In genomic region chrX:154327026-154327820, GRCh38 we compare ENCODE assay signal across 14 cellular contexts. TPM values are rescaled to one million over a fixed set of nuclear protein-coding genes. Genes with fewer than 3 reads are reported as not detected.
DNase-seq lines count a peak whose midpoint lies in the region; ATAC-seq and TF ChIP-seq lines count a peak whose summit lies in the region.
"Had no signal": no experiment of that assay in that cellular context is flagged by ENCODE, and none has a peak within 500 bp of the region (broad histone marks: within the 10 kb centered on the region; RNA-seq: fewer than 3 reads in every experiment).

No MANE protein-coding gene starts in this region.

- H3K9me3 ChIP-seq in thyroid gland (no peaks in the 10 kb centered on the region), sigmoid colon (no peaks in the 10 kb centered on the region)

- WGBS in thyroid gland, 2 donors: 33 to 38% methylated on average over 8 to 9 of the region's 11 CpGs
- WGBS in sigmoid colon, 2 donors: 15 to 36% methylated on average over 11 of the region's 11 CpGs

- no peak overlapping the region for H3K4me3 ChIP-seq in thyroid gland (replicated peaks in 1 of 3)
- H3K4me3 ChIP-seq in sigmoid colon: no peak overlapping the region
- H3K4me3 ChIP-seq: hepatocyte had no signal

- TF ChIP-seq POLR2A in thyroid gland (IDR thresholded peaks at IDR 0.05) (no peak), sigmoid colon (IDR thresholded peaks at IDR 0.05) (no peak)

- peaks cover 41% of the 10 kb centered on the region for H3K4me1 Mint-ChIP-seq in activated T-cell treated with anti-CD3 and anti-CD28 coated beads, Interleukin-2, amount 50 U/mL, for 4 hours (ENCODE audit: low read depth)
- peaks cover 53% of the 10 kb centered on the region for H3K4me1 Mint-ChIP-seq in nephron progenitor cell

- H3K27ac Mint-ChIP-seq in nephron progenitor cell: no peak overlapping the region

- TF ChIP-seq CTCF in thyroid gland (IDR thresholded peaks at IDR 0.05) (no peak), nephron progenitor cell (IDR thresholded peaks at IDR 0.05) (no peak), sigmoid colon (IDR thresholded peaks at IDR 0.05) (no peak)

- H3K4me1 ChIP-seq in thyroid gland: peaks cover 4 to 24% of the 10 kb centered on the region in 2 donors
- peaks cover 0 to 14% (median 1%) of the 10 kb centered on the region in 4 donors for H3K4me1 ChIP-seq in sigmoid colon

- H3K27me3 ChIP-seq in thyroid gland (no peaks in the 10 kb centered on the region), sigmoid colon (no peaks in the 10 kb centered on the region)
- H3K27me3 ChIP-seq: hepatocyte had no signal

- H3K36me3 ChIP-seq in thyroid gland (no peaks in the 10 kb centered on the region), sigmoid colon (no peaks in the 10 kb centered on the region)

- no peaks in the 10 kb centered on the region for H3K27me3 Mint-ChIP-seq in activated T-cell treated with anti-CD3 and anti-CD28 coated beads, Interleukin-2, amount 50 U/mL, for 4 hours (ENCODE audit: low read depth)
- peaks cover 17% of the 10 kb centered on the region for H3K27me3 Mint-ChIP-seq in nephron progenitor cell (ENCODE audit: low read depth, poor library complexity)

- H3K36me3 Mint-ChIP-seq in activated T-cell treated with anti-CD3 and anti-CD28 coated beads, Interleukin-2, amount 50 U/mL, for 4 hours (ENCODE audit: insufficient read depth): no peaks in the 10 kb centered on the region
- no peaks in the 10 kb centered on the region for H3K36me3 Mint-ChIP-seq in nephron progenitor cell (ENCODE audit: low read depth)

- peak; percentile 25 for DNase-seq in activated naive CD4-positive, alpha-beta T cell treated with Interleukin-2 at 50 U/mL for 16 hours
- DNase-seq in activated naive CD4-positive, alpha-beta T cell treated with anti-CD3 and anti-CD28 coated beads, Interleukin-2, amount 50 U/mL, for 16 hours: no peak
- DNase-seq in activated T-cell treated with anti-CD3 and anti-CD28 coated beads, Interleukin-2, amount 50 U/mL, for 4 hours: no peak
- DNase-seq in Right ventricle myocardium superior: no peak
- peak; percentile 41 for DNase-seq in thyroid gland
- no peak for DNase-seq in nephron progenitor cell
- DNase-seq in sigmoid colon: no peak
- DNase-seq in NCI-H510A (lab: John Stamatoyannopoulos, UW): no peak
- DNase-seq: C1 segment of cervical spinal cord, caudate nucleus, NCI-H510A treated with DMSO at 0.1 percent for 48 hours, occipital lobe had no signal

- TF ChIP-seq EP300 in sigmoid colon (IDR thresholded peaks at IDR 0.05): no peak

- peak overlapping the region; percentile 53 for H3K4me3 Mint-ChIP-seq in activated T-cell treated with anti-CD3 and anti-CD28 coated beads, Interleukin-2, amount 50 U/mL, for 4 hours
- no peak overlapping the region for H3K4me3 Mint-ChIP-seq in nephron progenitor cell

- peak; percentile 70 for ATAC-seq in activated T-cell treated with anti-CD3 and anti-CD28 coated beads, Interleukin-2, amount 50 U/mL, for 4 hours
- peak; percentile 73 for ATAC-seq in Right ventricle myocardium superior (ENCODE audit: poor library complexity)

- intact Hi-C loops in Right ventricle myocardium superior (cut with DNase I) (no loop called here), thyroid gland (cut with DNase I) (no loop called here), sigmoid colon (cut with DNase I) (no loop called here)

- no peaks in the 10 kb centered on the region for H3K9me3 Mint-ChIP-seq in activated T-cell treated with anti-CD3 and anti-CD28 coated beads, Interleukin-2, amount 50 U/mL, for 4 hours
- peaks cover 67% of the 10 kb centered on the region for H3K9me3 Mint-ChIP-seq in nephron progenitor cell

- no peak overlapping the region for H3K27ac ChIP-seq in thyroid gland
- no peak overlapping the region for H3K27ac ChIP-seq in sigmoid colon
- H3K27ac ChIP-seq: hepatocyte had no signal

RNA-seq across cellular contexts. Expression of gene TKTL1, which starts 31.6 kb away (rescaled TPM):
- total RNA-seq in activated T-cell treated with anti-CD3 and anti-CD28 coated beads, Interleukin-2, amount 50 U/mL, for 4 hours: not detected
- 14.0 TPM for total RNA-seq in Right ventricle myocardium superior
- total RNA-seq in thyroid gland: under 1 TPM in 2 of 4 donors, not detected in 2; 0.54 to 0.89 TPM
- under 1 TPM in 1 of 4 donors, not detected in 3; under 0.01 TPM for total RNA-seq in sigmoid colon
- under 1 TPM in 1 of 3 donors, not detected in 2; 0.31 TPM for polyA plus RNA-seq in sigmoid colon
- total RNA-seq: hepatocyte, HT1080 had no signal

RNA-seq across cellular contexts. Expression of gene TEX28, which starts 32.3 kb away (rescaled TPM):
- total RNA-seq in activated T-cell treated with anti-CD3 and anti-CD28 coated beads, Interleukin-2, amount 50 U/mL, for 4 hours: not detected
- total RNA-seq in Right ventricle myocardium superior: not detected
- total RNA-seq in thyroid gland: not detected
- total RNA-seq in sigmoid colon: not detected
- not detected for polyA plus RNA-seq in sigmoid colon
- total RNA-seq: hepatocyte, HT1080, occipital lobe had no signal
- polyA plus RNA-seq: hepatocyte had no signal

RNA-seq across cellular contexts. Expression of gene FLNA, which starts 47.2 kb away (rescaled TPM):
- total RNA-seq in activated T-cell treated with anti-CD3 and anti-CD28 coated beads, Interleukin-2, amount 50 U/mL, for 4 hours: 100 to 1,000 TPM; 765 to 924 (median 866) TPM
- total RNA-seq in Right ventricle myocardium superior (216 TPM), thyroid gland (100 to 1,000 TPM; 143 to 553 (median 291) TPM), sigmoid colon (1,000 to 10,000 TPM; 2,494 to 9,435 (median 5,341) TPM)
- 100 to 1,000 TPM in 1 of 3 donors, 10 to 100 TPM in 2; 27.0 to 442 (median 42.0) TPM for polyA plus RNA-seq in sigmoid colon

RNA-seq across cellular contexts. Expression of gene EMD, which starts 51.9 kb away (rescaled TPM):
- total RNA-seq in activated T-cell treated with anti-CD3 and anti-CD28 coated beads, Interleukin-2, amount 50 U/mL, for 4 hours: 100 to 1,000 TPM; 107 to 113 (median 111) TPM
- total RNA-seq in Right ventricle myocardium superior (49.2 TPM), thyroid gland (10 to 100 TPM; 36.5 to 71.6 (median 57.2) TPM), sigmoid colon (10 to 100 TPM; 44.3 to 66.8 (median 48.6) TPM)
- polyA plus RNA-seq in sigmoid colon: 10 to 100 TPM; 40.7 to 87.9 (median 42.6) TPM

Comparison
In these comparisons a context has a peak if more than half of its experiments do, and no peak if none do; other contexts are left out.
1. DNase-seq: peak in activated naive CD4-positive, alpha-beta T cell treated with Interleukin-2 at 50 U/mL for 16 hours (single experiment) and thyroid gland (2 of 2); none in activated naive CD4-positive, alpha-beta T cell treated with anti-CD3 and anti-CD28 coated beads, Interleukin-2, amount 50 U/mL, for 16 hours (single experiment), activated T-cell treated with anti-CD3 and anti-CD28 coated beads, Interleukin-2, amount 50 U/mL, for 4 hours (single experiment), Right ventricle myocardium superior (single experiment), nephron progenitor cell (single experiment), sigmoid colon (single experiment) and NCI-H510A (single experiment).